ENCODE assay signal across 11 cellular contexts in the genomic region with DNA sequence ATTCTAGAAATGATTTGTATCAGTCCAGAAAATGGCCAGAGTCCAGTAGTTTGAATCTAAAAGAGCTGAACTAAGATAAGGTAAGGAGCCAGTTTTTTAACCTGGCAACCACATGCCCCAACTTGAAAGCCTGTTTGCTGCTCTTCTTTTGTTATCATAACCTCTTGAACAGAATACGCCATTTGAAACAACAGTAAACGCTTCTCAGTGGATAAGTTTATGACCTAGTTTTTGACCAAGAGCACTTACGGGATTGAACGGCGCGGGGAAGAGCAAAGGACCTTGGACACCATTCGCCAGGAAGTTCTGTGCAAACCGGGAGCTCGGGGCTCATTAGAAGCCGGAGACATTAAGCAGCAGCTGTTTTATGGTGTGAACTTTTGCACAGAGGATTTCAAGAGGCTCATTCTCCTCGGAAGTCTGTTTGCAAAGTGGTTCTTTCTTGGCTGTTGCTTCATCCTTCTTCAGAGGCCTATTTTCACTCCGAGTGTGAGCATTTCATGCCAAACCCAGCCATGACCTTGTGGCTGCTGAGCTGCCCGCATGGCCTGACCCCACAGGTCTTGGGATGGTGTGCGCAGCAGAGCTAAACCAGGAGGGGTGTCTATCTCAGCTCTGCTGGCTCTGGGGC.
DNase-seq lines count a peak whose midpoint lies in the region; ATAC-seq and TF ChIP-seq lines count a peak whose summit lies in the region.
"Had no signal": no experiment of that assay in that cellular context is flagged by ENCODE, and none has a peak within 500 bp of the region (broad histone marks: within the 10 kb centered on the region; RNA-seq: fewer than 3 reads in every experiment).

No MANE protein-coding gene starts in this region.

- peaks cover 23% of the 10 kb centered on the region for H3K36me3 Mint-ChIP-seq in mesothelial cell of epicardium

- TF ChIP-seq CTCF in choroid plexus epithelial cell (conservative IDR thresholded peaks at IDR 0.05; ENCODE audit: low read depth, low read length): no peak
- no peak for TF ChIP-seq CTCF in mesothelial cell of epicardium (IDR thresholded peaks at IDR 0.05; ENCODE audit: unreplicated experiment)
- no peak for TF ChIP-seq CTCF in uterus (IDR thresholded peaks at IDR 0.05)

- TF ChIP-seq POLR2A in uterus (IDR thresholded peaks at IDR 0.05): no peak

- no peak for ATAC-seq in HG03439 (IDR thresholded peaks at IDR 0.05; ENCODE audit: unreplicated experiment)

- H3K4me3 Mint-ChIP-seq in mesothelial cell of epicardium: no peak overlapping the region
- H3K4me3 Mint-ChIP-seq: immature natural killer cell had no signal

- H3K4me1 ChIP-seq in uterus: peaks cover 0 to 4% of the 10 kb centered on the region in 2 donors

- peak overlapping the region; percentile 76 for H3K27ac Mint-ChIP-seq in mesothelial cell of epicardium
- H3K27ac Mint-ChIP-seq: immature natural killer cell had no signal

- H3K36me3 ChIP-seq in uterus: no peaks in the 10 kb centered on the region

- H3K27me3 ChIP-seq in uterus: no peaks in the 10 kb centered on the region

- H3K27ac ChIP-seq in uterus: peak overlapping the region; percentile 75 to 83

- no peaks in the 10 kb centered on the region for H3K9me3 Mint-ChIP-seq in mesothelial cell of epicardium
- H3K9me3 Mint-ChIP-seq: immature natural killer cell had no signal

- peaks cover 31% of the 10 kb centered on the region for H3K4me1 Mint-ChIP-seq in mesothelial cell of epicardium
- H3K4me1 Mint-ChIP-seq: immature natural killer cell had no signal

- no peaks in the 10 kb centered on the region for H3K9me3 ChIP-seq in uterus

- intact Hi-C loops in uterus (cut with DNase I; ENCODE audit: low total_unique reads): no loop called here

- H3K27me3 Mint-ChIP-seq in mesothelial cell of epicardium (ENCODE audit: low read depth): no peaks in the 10 kb centered on the region

- DNase-seq in NCI-H2107 treated with DMSO at 0.1 percent for 48 hours (lab: John Stamatoyannopoulos, UW; ENCODE audit: unreplicated experiment) (peak; percentile 11), NCI-H2107 (lab: John Stamatoyannopoulos, UW) (no peak), choroid plexus epithelial cell (ENCODE audit: low read depth) (peak; percentile 78), mesothelial cell of epicardium (ENCODE audit: low spot score in 2 of 2, unreplicated experiment in 2 of 2) (no peak), uterus (peak; percentile 47 to 59), OCI-M1 (lab: John Stamatoyannopoulos, UW) (no peak), GM19238 (ENCODE audit: insufficient read length, low spot score) (no peak)
- DNase-seq: immature natural killer cell; NCI-H1436; stimulated activated CD4-positive, alpha-beta T cell treated with anti-CD3 and anti-CD28 coated beads, Interleukin-2, amount 100 ng/mL, for 48 hours had no signal

- H3K4me3 ChIP-seq in choroid plexus epithelial cell (ENCODE audit: low read depth, low read length): no peak overlapping the region
- H3K4me3 ChIP-seq in uterus: no peak overlapping the region

Comparison
In these comparisons a context has a peak if more than half of its experiments do, and no peak if none do; other contexts are left out.
1. DNase-seq: peak in NCI-H2107 treated with DMSO at 0.1 percent for 48 hours (single experiment), choroid plexus epithelial cell (single experiment) and uterus (2 of 2); none in NCI-H2107 (single experiment), mesothelial cell of epicardium (0 of 2), OCI-M1 (single experiment) and GM19238 (single experiment).